ENCODE assay signal across 8 cellular contexts in genomic region chr1:207797229-207797973, GRCh38. TPM values are rescaled to one million over a fixed set of nuclear protein-coding genes. Genes with fewer than 3 reads are reported as not detected.
DNase-seq lines count a peak whose midpoint lies in the region; ATAC-seq lines count a peak whose summit lies in the region.

No MANE protein-coding gene starts in this region.

- H3K27ac Mint-ChIP-seq in activated CD4-positive, alpha-beta memory T cell treated with anti-CD3 and anti-CD28 coated beads, Interleukin-2, amount 10 ng/mL, durations not matched to agents 7 days and 5 days = no peak overlapping the region
- H3K27ac Mint-ChIP-seq in memory B cell = no peak overlapping the region

- ATAC-seq in GM18870 (IDR thresholded peaks at IDR 0.05; ENCODE audit: unreplicated experiment) (peak; percentile 59), HG03439 (IDR thresholded peaks at IDR 0.05; ENCODE audit: unreplicated experiment) (peak; percentile 48), memory B cell (ENCODE audit: low read depth) (peak; percentile 73)

- CTCF ChIA-PET in activated CD4-positive, alpha-beta memory T cell treated with anti-CD3 and anti-CD28 coated beads, Interleukin-2, amount 10 ng/mL, durations not matched to agents 7 days and 5 days (lab: Charles Lee) = interaction anchor here (0.6 to 3.9 kb wide), 34 partner anchors 9 to 1356 kb away, joined by 3 to 40 read pairs (median 4); no protein-coding TSS in a partner anchor

- H3K9me3 ChIP-seq in effector memory CD4-positive, alpha-beta T cell (ENCODE audit: control insufficient read depth, low read length) = no peaks in the 10 kb centered on the region

- peaks cover 39% of the 10 kb centered on the region for H3K4me1 Mint-ChIP-seq in activated CD4-positive, alpha-beta memory T cell treated with anti-CD3 and anti-CD28 coated beads, Interleukin-2, amount 10 ng/mL, durations not matched to agents 7 days and 5 days
- peaks cover 21% of the 10 kb centered on the region for H3K4me1 Mint-ChIP-seq in memory B cell

- peak; percentile 84 for DNase-seq in AG08395 (ENCODE audit: low spot score)
- peak; percentile 55 for DNase-seq in NCI-H774 (lab: John Stamatoyannopoulos, UW)
- peak; percentile 81 for DNase-seq in activated CD4-positive, alpha-beta memory T cell treated with anti-CD3 and anti-CD28 coated beads, Interleukin-2, amount 10 ng/mL, durations not matched to agents 7 days and 5 days
- peak; percentile 35 to 61 (median 52) for DNase-seq in effector memory CD4-positive, alpha-beta T cell
- DNase-seq in memory B cell (ENCODE audit: low spot score in 2 of 2) = peak; percentile 53 to 60
- DNase-seq in stimulated activated CD8-positive, alpha-beta memory T cell treated with anti-CD3 and anti-CD28 coated beads, Interleukin-15, amount 100 ng/mL, for 48 hours (ENCODE audit: low read depth in 2 of 2) = peak; percentile 56 to 61

- POLR2A ChIA-PET in activated CD4-positive, alpha-beta memory T cell treated with anti-CD3 and anti-CD28 coated beads, Interleukin-2, amount 10 ng/mL, durations not matched to agents 7 days and 5 days (lab: Charles Lee) = interaction anchor here (0.7 to 2.6 kb wide), 16 partner anchors 9 to 1011 kb away, joined by 3 to 16 read pairs (median 4); partner anchors contain the start of gene CD46

- H3K9me3 Mint-ChIP-seq in activated CD4-positive, alpha-beta memory T cell treated with anti-CD3 and anti-CD28 coated beads, Interleukin-2, amount 10 ng/mL, durations not matched to agents 7 days and 5 days = no peaks in the 10 kb centered on the region
- H3K9me3 Mint-ChIP-seq in memory B cell = no peaks in the 10 kb centered on the region

- H3K4me3 Mint-ChIP-seq in activated CD4-positive, alpha-beta memory T cell treated with anti-CD3 and anti-CD28 coated beads, Interleukin-2, amount 10 ng/mL, durations not matched to agents 7 days and 5 days = no peak overlapping the region
- no peak overlapping the region for H3K4me3 Mint-ChIP-seq in memory B cell

- H3K4me1 ChIP-seq in effector memory CD4-positive, alpha-beta T cell (ENCODE audit: control insufficient read depth, insufficient read depth, low read length, poor library complexity, severe bottlenecking) = peaks cover 25% of the 10 kb centered on the region

- H3K36me3 Mint-ChIP-seq in activated CD4-positive, alpha-beta memory T cell treated with anti-CD3 and anti-CD28 coated beads, Interleukin-2, amount 10 ng/mL, durations not matched to agents 7 days and 5 days (ENCODE audit: low read depth) = peaks cover 32% of the 10 kb centered on the region
- peaks cover 14% of the 10 kb centered on the region for H3K36me3 Mint-ChIP-seq in memory B cell

- no peaks in the 10 kb centered on the region for H3K27me3 ChIP-seq in effector memory CD4-positive, alpha-beta T cell (replicated peaks; ENCODE audit: control insufficient read depth, insufficient read depth, low read length, poor library complexity, severe bottlenecking)

- H3K27ac ChIP-seq in effector memory CD4-positive, alpha-beta T cell (ENCODE audit: insufficient read depth, low read length, poor library complexity, severe bottlenecking) = no peak overlapping the region

- no peaks in the 10 kb centered on the region for H3K27me3 Mint-ChIP-seq in activated CD4-positive, alpha-beta memory T cell treated with anti-CD3 and anti-CD28 coated beads, Interleukin-2, amount 10 ng/mL, durations not matched to agents 7 days and 5 days
- H3K27me3 Mint-ChIP-seq in memory B cell = no peaks in the 10 kb centered on the region

- peaks cover 21% of the 10 kb centered on the region for H3K36me3 ChIP-seq in effector memory CD4-positive, alpha-beta T cell (ENCODE audit: control insufficient read depth, insufficient read depth, low read length)

- no peak overlapping the region for H3K4me3 ChIP-seq in effector memory CD4-positive, alpha-beta T cell (ENCODE audit: insufficient read depth, low read depth, low read length, poor library complexity, severe bottlenecking)

RNA-seq across cellular contexts. Expression of gene CD46, which starts 45.5 kb away (rescaled TPM):
- 100 to 1,000 TPM; 140 to 145 TPM for total RNA-seq in activated CD4-positive, alpha-beta memory T cell treated with anti-CD3 and anti-CD28 coated beads, Interleukin-2, amount 10 ng/mL, durations not matched to agents 7 days and 5 days
